ENCODE assay signal across 10 cellular contexts in genomic region chr13:44313674-44314073, GRCh38. TPM values are rescaled to one million over a fixed set of nuclear protein-coding genes. Genes with fewer than 3 reads are reported as not detected.
DNase-seq lines count a peak whose midpoint lies in the region; ATAC-seq, FAIRE-seq and TF ChIP-seq lines count a peak whose summit lies in the region.
"Had no signal": no experiment of that assay in that cellular context is flagged by ENCODE, and none has a peak within 500 bp of the region (broad histone marks: within the 10 kb centered on the region; RNA-seq: fewer than 3 reads in every experiment).

No MANE protein-coding gene starts in this region.

- H4K20me1 ChIP-seq in HepG2 (ENCODE audit: insufficient read depth, low read length), result no peaks in the 10 kb centered on the region

- no peak for TF ChIP-seq RAD21 in HepG2 (CRISPR knock-in tag; IDR thresholded peaks at IDR 0.05)

- H3K27ac ChIP-seq in HepG2 (ENCODE audit: extremely low read length, insufficient read depth, low read length), result no peak overlapping the region

- BruUV-seq in HepG2 (replicated peaks; lab: Mats Ljungman, UMichigan), result no TSS peak

- TF ChIP-seq EP300 in HepG2 (IDR thresholded peaks at IDR 0.05; ENCODE audit: low read depth in 2 of 2, low read length in 2 of 2) (no peak), HepG2 (CRISPR knock-in tag; IDR thresholded peaks at IDR 0.05; ENCODE audit: borderline replicate concordance) (no peak)

- no peak overlapping the region for H3K4me2 ChIP-seq in HepG2 (ENCODE audit: low read depth, low read length)

- no peak overlapping the region for H3K9ac ChIP-seq in HepG2 (ENCODE audit: insufficient read depth, low read depth, low read length)

- no peaks in the 10 kb centered on the region; a peak in 1 of 5 replicates for H3K27me3 ChIP-seq in HepG2 (ENCODE audit: control insufficient read depth in 1 of 2, insufficient read depth in 2 of 2, low read length in 2 of 2)

- no peaks in the 10 kb centered on the region for H3K9me3 ChIP-seq in HepG2 (ENCODE audit: low read length)

- WGBS in HepG2 (ENCODE audit: low lambda C conversion rate), result 38% methylated on average over 2 of the region's 2 CpGs

- H3K4me3 ChIP-seq in AG10803 (ENCODE audit: low read length), result no peak overlapping the region
- H3K4me3 ChIP-seq in HepG2 (replicated peaks in 1 of 3; ENCODE audit: insufficient read depth in 1 of 3, low read depth in 2 of 3, low read length in 3 of 3), result no peak overlapping the region

- TF ChIP-seq CTCF in AG10803 (conservative IDR thresholded peaks at IDR 0.05; ENCODE audit: low read length), result no peak
- no peak for TF ChIP-seq CTCF in HepG2 (CRISPR knock-in tag; IDR thresholded peaks at IDR 0.05)

- POLR2A ChIA-PET in HepG2 (lab: Yijun Ruan, JAX), result no interaction called here

- no peak for FAIRE-seq in HepG2 (lab: Jason Lieb, UNC)

- ATAC-seq in HepG2, result no peak

- TF ChIP-seq POLR2A in HepG2 (IDR thresholded peaks at IDR 0.05; ENCODE audit: insufficient read depth in 1 of 2, low read depth in 2 of 2, low read length in 2 of 2), result no peak

- DNase-seq in AG10803 (ENCODE audit: low read depth) (peak; percentile 80), HPDE6-E6E7 (ENCODE audit: extremely low spot score) (peak; percentile 8), astrocyte of the hippocampus (ENCODE audit: low read depth, low spot score) (peak; percentile 66), HepG2 (ENCODE audit: low spot score) (no peak), NCI-H187 (lab: John Stamatoyannopoulos, UW) (no peak), DMS114 treated with DMSO at 0.1 percent for 48 hours (lab: John Stamatoyannopoulos, UW; ENCODE audit: unreplicated experiment) (no peak), NCI-H1436 (lab: John Stamatoyannopoulos, UW) (no peak), DMS79 treated with DMSO at 0.1 percent for 48 hours (lab: John Stamatoyannopoulos, UW) (no peak)
- DNase-seq: activated T-cell treated with anti-CD3 and anti-CD28 coated beads for 4 hours, RPMI8226 had no signal

- H3K4me1 ChIP-seq in HepG2 (ENCODE audit: insufficient read depth, low read length), result no peaks in the 10 kb centered on the region

- intact Hi-C loops in HepG2 (cut with micrococcal nuclease; ENCODE audit: unreplicated experiment), result no loop called here

- in situ Hi-C loops in HepG2 (cut with HindIII; ENCODE audit: extremely low pct_ligation_motif_present, low pct_unique_long_range_greater_than_20kb), result no loop called here

- H3K36me3 ChIP-seq in HepG2 (replicated peaks in 1 of 2; ENCODE audit: control insufficient read depth in 1 of 2, insufficient read depth in 2 of 2, low read length in 2 of 2), result no peaks in the 10 kb centered on the region

- no peak overlapping the region for H2AFZ ChIP-seq in HepG2 (ENCODE audit: low read length)

- CTCF ChIA-PET in HepG2 (lab: Yijun Ruan, JAX; ENCODE audit: low intra/inter-chr PET ratio, low total read pairs), result no interaction called here

- H3K79me2 ChIP-seq in HepG2 (ENCODE audit: insufficient read depth, low read length), result no peaks in the 10 kb centered on the region

TF ChIP-seq in HepG2, 621 proteins besides CTCF, POLR2A, EP300 and RAD21 (continues in another document):
- TF ChIP-seq MIXL1 (CRISPR knock-in tag; IDR thresholded peaks at IDR 0.05) (no peak), ZNF281 (CRISPR knock-in tag; IDR thresholded peaks at IDR 0.05; ENCODE audit: borderline replicate concordance) (no peak), MLX (CRISPR knock-in tag; IDR thresholded peaks at IDR 0.05) (no peak)

RNA-seq across cellular contexts. Expression of gene SERP2, which starts 60.0 kb away (rescaled TPM):
- not detected in 2 replicates for total RNA-seq in HepG2 (2016; rRNA removed; fragmentation: Illumina TruSeq; extraction: Trizol)
- not detected in 2 replicates for total RNA-seq in HepG2 (2016; cell fraction: cytosol; rRNA removed; fragmentation: Illumina TruSeq; extraction: Trizol; ENCODE audit: low read depth)
- total RNA-seq in HepG2 (2016; cell fraction: insoluble cytoplasmic fraction; rRNA removed; fragmentation: Illumina TruSeq; extraction: Trizol), result not detected in 2 replicates
- total RNA-seq in HepG2 (2016; cell fraction: membrane; rRNA removed; fragmentation: Illumina TruSeq; extraction: Trizol), result not detected in 2 replicates
- not detected in 2 replicates for total RNA-seq in HepG2 (2016; cell fraction: nucleus; rRNA removed; fragmentation: Illumina TruSeq; extraction: Trizol)
- not detected in 2 replicates for polyA plus RNA-seq in HepG2 (2011; rRNA removed)
- not detected in 2 replicates for polyA plus RNA-seq in HepG2 (2011; cell fraction: cytosol; rRNA removed)
- not detected in 2 replicates for polyA plus RNA-seq in HepG2 (2011; cell fraction: nucleus; rRNA removed)
- not detected in 2 replicates for polyA plus RNA-seq in HepG2 (2012)
- not detected in 2 replicates for polyA plus RNA-seq in HepG2 (2016; cell fraction: cytosol; fragmentation: Illumina TruSeq; extraction: Trizol; ENCODE audit: low read depth)
- polyA plus RNA-seq in HepG2 (2016; cell fraction: insoluble cytoplasmic fraction; fragmentation: Illumina TruSeq; extraction: Trizol; ENCODE audit: low read depth), result not detected in 2 replicates
- polyA plus RNA-seq in HepG2 (2016; cell fraction: membrane; fragmentation: Illumina TruSeq; extraction: Trizol; ENCODE audit: low read depth), result not detected in 2 replicates
- not detected in 2 replicates for polyA plus RNA-seq in HepG2 (2016; cell fraction: nucleus; fragmentation: Illumina TruSeq; extraction: Trizol; ENCODE audit: insufficient read depth, low read depth)
- not detected in 2 replicates for polyA minus RNA-seq in HepG2 (2011; rRNA and poly(A)+ RNA removed; ENCODE audit: low replicate concordance)
- polyA minus RNA-seq in HepG2 (2011; cell fraction: cytosol; rRNA and poly(A)+ RNA removed), result not detected in 2 replicates
- polyA minus RNA-seq in HepG2 (2011; cell fraction: nucleus; rRNA and poly(A)+ RNA removed), result not detected in 2 replicates

Comparison
In these comparisons a context has a peak if more than half of its experiments do, and no peak if none do; other contexts are left out.
1. DNase-seq: peak in AG10803 (single experiment), HPDE6-E6E7 (single experiment) and astrocyte of the hippocampus (single experiment); none in HepG2 (single experiment), NCI-H187 (0 of 2), DMS114 treated with DMSO at 0.1 percent for 48 hours (single experiment), NCI-H1436 (single experiment) and DMS79 treated with DMSO at 0.1 percent for 48 hours (single experiment).